Comparison of ENCODE assay signal across 16 cellular contexts in the genomic region with DNA sequence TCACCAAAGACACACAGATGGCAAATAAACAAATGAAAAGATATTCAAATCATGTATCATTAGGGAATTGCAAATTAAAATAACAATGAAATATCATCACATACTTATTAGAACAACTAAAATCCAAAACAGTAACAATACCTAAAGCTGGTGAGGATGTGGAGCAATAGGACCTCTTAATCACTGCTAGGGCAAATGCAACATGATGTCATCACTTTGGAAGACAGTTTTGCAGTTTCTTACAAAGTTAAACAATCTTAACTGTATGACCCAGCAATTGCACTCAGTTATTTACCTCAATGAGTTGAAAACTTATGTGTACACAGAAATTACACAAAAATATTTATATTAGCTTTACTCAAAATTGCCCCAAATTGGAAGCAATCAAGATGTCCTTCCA. TPM values are rescaled to one million over a fixed set of nuclear protein-coding genes. Genes with fewer than 3 reads are reported as not detected.
DNase-seq lines count a peak whose midpoint lies in the region; ATAC-seq, FAIRE-seq and TF ChIP-seq lines count a peak whose summit lies in the region.
"Had no signal": no experiment of that assay in that cellular context is flagged by ENCODE, and none has a peak within 500 bp of the region (broad histone marks: within the 10 kb centered on the region; RNA-seq: fewer than 3 reads in every experiment).

No MANE protein-coding gene starts in this region.

- H3K27me3 Mint-ChIP-seq in memory B cell (no peaks in the 10 kb centered on the region), progenitor cell of endocrine pancreas (no peaks in the 10 kb centered on the region)

- no peak for ATAC-seq in K562
- no peak for ATAC-seq in memory B cell (ENCODE audit: low read depth)
- no peak for ATAC-seq in HG02588 (IDR thresholded peaks at IDR 0.05; ENCODE audit: unreplicated experiment)
- ATAC-seq: heart left ventricle, left colon had no signal

- no peak overlapping the region for H2AFZ ChIP-seq in K562 (ENCODE audit: low read depth, low read length)

- intact Hi-C loops in K562 (cut with micrococcal nuclease) = no loop called here

- H3K4me1 Mint-ChIP-seq in memory B cell (peaks cover 24% of the 10 kb centered on the region), progenitor cell of endocrine pancreas (ENCODE audit: low read depth) (no peaks in the 10 kb centered on the region)

- in situ Hi-C loops in K562 (cut with MboI) = no loop called here

- H3K4me2 ChIP-seq in K562 (ENCODE audit: insufficient read depth, low read length) = no peak overlapping the region

- H3K36me3 Mint-ChIP-seq in memory B cell (peaks cover 6% of the 10 kb centered on the region), progenitor cell of endocrine pancreas (ENCODE audit: insufficient read depth) (peaks cover 6% of the 10 kb centered on the region)

- H3K4me1 ChIP-seq in HEK293 (ENCODE audit: control insufficient read depth, insufficient read depth, low read length) (no peaks in the 10 kb centered on the region; the same call in 1 of the 2 replicates), K562 (replicated peaks in 1 of 2; ENCODE audit: control insufficient read depth in 2 of 2, insufficient read depth in 2 of 2, low read length in 2 of 2) (no peaks in the 10 kb centered on the region), tibial nerve (no peaks in the 10 kb centered on the region)
- H3K4me1 ChIP-seq: Caco-2 had no signal

- no peak overlapping the region for H3K4me3 ChIP-seq in HEK293 (ENCODE audit: low read depth, low read length)
- H3K4me3 ChIP-seq in K562 = no peak overlapping the region
- no peak overlapping the region for H3K4me3 ChIP-seq in tibial nerve
- H3K4me3 ChIP-seq: HAP-1, heart left ventricle had no signal

- no peaks in the 10 kb centered on the region for H3K27me3 ChIP-seq in K562 (ENCODE audit: control insufficient read depth in 2 of 2, insufficient read depth in 2 of 2, low read length in 2 of 2)
- no peaks in the 10 kb centered on the region for H3K27me3 ChIP-seq in tibial nerve
- H3K27me3 ChIP-seq: heart left ventricle had no signal

- peak overlapping the region; percentile 21 for H3K4me3 Mint-ChIP-seq in memory B cell
- no peak overlapping the region for H3K4me3 Mint-ChIP-seq in progenitor cell of endocrine pancreas (ENCODE audit: low read depth)

- no peaks in the 10 kb centered on the region for H3K9me1 ChIP-seq in K562 (ENCODE audit: control insufficient read depth, insufficient read depth, low read length)

- BruUV-seq in K562 (replicated peaks; lab: Mats Ljungman, UMichigan) = no TSS peak

- H3K9ac ChIP-seq in K562 (ENCODE audit: insufficient read depth in 1 of 2, low read depth in 2 of 2, low read length in 2 of 2) = no peak overlapping the region

- H3K36me3 ChIP-seq in HEK293 (ENCODE audit: control insufficient read depth in 2 of 2, insufficient read depth in 1 of 2, low read length in 2 of 2) = peaks cover 0 to 7% of the 10 kb centered on the region in 2 experiments; a peak in 1 of 3 replicates
- peaks cover 18% of the 10 kb centered on the region; the same call in 1 of the 3 replicates for H3K36me3 ChIP-seq in K562 (ENCODE audit: control insufficient read depth, insufficient read depth, low read length)
- peaks cover 0 to 5% (median 0%) of the 10 kb centered on the region in 3 donors for H3K36me3 ChIP-seq in tibial nerve
- H3K36me3 ChIP-seq: HAP-1 had no signal

- TF ChIP-seq POLR2A in K562 (conservative IDR thresholded peaks at IDR 0.05) (no peak), tibial nerve (IDR thresholded peaks at IDR 0.05) (no peak)

- H3K79me2 ChIP-seq in K562 (ENCODE audit: control insufficient read depth, insufficient read depth, low read length) = no peaks in the 10 kb centered on the region

- DNase-seq in EH (ENCODE audit: low read depth) (peak; percentile 55), K562 (ENCODE audit: extremely low read depth in 1 of 4, low spot score in 3 of 4) (no peak), memory B cell (ENCODE audit: low spot score in 2 of 2) (no peak), progenitor cell of endocrine pancreas (ENCODE audit: low spot score, unreplicated experiment) (no peak), GDM1 (lab: John Stamatoyannopoulos, UW) (no peak), tibial nerve (ENCODE audit: low spot score in 2 of 2) (no peak)
- DNase-seq: Caco-2, heart left ventricle, left colon, NCI-H187 treated with DMSO at 0.1 percent for 48 hours, NCI-H82, Right ventricle myocardium superior had no signal

- H3K9me3 Mint-ChIP-seq in memory B cell (no peaks in the 10 kb centered on the region), progenitor cell of endocrine pancreas (ENCODE audit: low read depth) (no peaks in the 10 kb centered on the region)

- POLR2A ChIA-PET in HEK293 (lab: Yijun Ruan, JAX) = no interaction called here
- POLR2A ChIA-PET in K562 (lab: Yijun Ruan, JAX) = interaction anchor here (1.5 to 1.8 kb wide), 2 partner anchors 9 to 47 kb away, joined by 3 to 4 read pairs; a partner anchor contains a TSS

- H3K27ac Mint-ChIP-seq in memory B cell (peak overlapping the region; percentile 87), progenitor cell of endocrine pancreas (no peak overlapping the region)

- CTCF ChIA-PET in HEK293 (lab: Yijun Ruan, JAX) (no interaction called here), K562 (lab: Yijun Ruan, JAX; ENCODE audit: low intra/inter-chr PET ratio) (no interaction called here)

- H4K20me1 ChIP-seq in K562 (replicated peaks; ENCODE audit: control insufficient read depth, insufficient read depth, low read length) = no peaks in the 10 kb centered on the region

- no peak for TF ChIP-seq RAD21 in K562 (CRISPR knock-in tag; conservative IDR thresholded peaks at IDR 0.05 in 1 of 2, IDR thresholded peaks at IDR 0.05 in 1 of 2)

- TF ChIP-seq CTCF in HEK293 (tag by site-specific recombination; IDR thresholded peaks at IDR 0.05) (no peak), K562 (IDR thresholded peaks at IDR 0.05 in 2 of 3, conservative IDR thresholded peaks at IDR 0.05 in 1 of 3; ENCODE audit: insufficient read depth in 2 of 3, low read depth in 1 of 3, low read length in 3 of 3) (no peak), progenitor cell of endocrine pancreas (IDR thresholded peaks at IDR 0.05; ENCODE audit: unreplicated experiment) (no peak), tibial nerve (IDR thresholded peaks at IDR 0.05) (no peak)

- TF ChIP-seq EP300 in K562 (IDR thresholded peaks at IDR 0.05; ENCODE audit: low read length) (no peak), tibial nerve (IDR thresholded peaks at IDR 0.05) (no peak)

- H3K27ac ChIP-seq in HEK293 (ENCODE audit: extremely low read depth, low read depth, low read length) (no peak overlapping the region), K562 (ENCODE audit: extremely low read depth, low read depth, low read length) (no peak overlapping the region), tibial nerve (no peak overlapping the region)
- H3K27ac ChIP-seq: heart left ventricle had no signal

- H3K9me3 ChIP-seq in HEK293 (ENCODE audit: control insufficient read depth, insufficient read depth, low read depth, low read length) (no peaks in the 10 kb centered on the region), K562 (replicated peaks; ENCODE audit: control insufficient read depth, insufficient read depth, low read depth, low read length) (no peaks in the 10 kb centered on the region), tibial nerve (no peaks in the 10 kb centered on the region)
- H3K9me3 ChIP-seq: Caco-2, HAP-1, heart left ventricle had no signal

- no peak for FAIRE-seq in K562 (lab: Jason Lieb, UNC)
- FAIRE-seq: TTC549 had no signal

RNA-seq across cellular contexts. Expression of a gene that starts 47.3 kb away (rescaled TPM):
- 56.0 and 122 TPM in 2 replicates for total RNA-seq in K562 (2011; cell fraction: chromatin; rRNA removed; ENCODE audit: low replicate concordance)
- 99.4 and 103 TPM in 2 replicates for total RNA-seq in K562 (2011; cell fraction: nucleolus; rRNA removed)
- total RNA-seq in K562 (2011; cell fraction: nucleoplasm; rRNA removed) = 149 and 217 TPM in 2 replicates
- 108 and 115 TPM in 2 replicates for total RNA-seq in K562 (2014; rRNA removed)
- 194 and 221 TPM in 2 replicates for total RNA-seq in K562 (2014; rRNA removed; fragmentation: Illumina TruSeq; extraction: Trizol)
- 155 and 176 TPM in 2 replicates for total RNA-seq in K562 (2015; rRNA removed; fragmentation: Illumina TruSeq; extraction: Trizol)
- total RNA-seq in K562 (2021) = 197 and 201 TPM in 2 replicates
- polyA plus RNA-seq in K562 (2011; rRNA removed) = 225 and 296 TPM in 2 replicates
- 52.1 and 125 TPM in 2 replicates for polyA plus RNA-seq in K562 (2011; cell fraction: cytosol; rRNA removed)
- 24.6 and 56.3 TPM in 2 replicates for polyA plus RNA-seq in K562 (2011; cell fraction: nucleus; rRNA removed)
- polyA plus RNA-seq in K562 (2012) = 206 and 229 TPM in 2 replicates
- 256 and 320 TPM in 2 replicates for polyA plus RNA-seq in K562 (2014; fragmentation: Illumina TruSeq; extraction: Trizol)
- polyA plus RNA-seq in K562 (2014; fragmentation: Nextera tagmentation; extraction: Ambion mirVana) = 100 to 1,000 TPM; 371 to 394 TPM
- 215 and 237 TPM in 2 replicates for polyA plus RNA-seq in K562 (2014; rRNA removed)
- polyA minus RNA-seq in K562 (2011; rRNA and poly(A)+ RNA removed) = 132 and 153 TPM in 2 replicates
- 40.4 and 53.3 TPM in 2 replicates for polyA minus RNA-seq in K562 (2011; cell fraction: cytosol; rRNA and poly(A)+ RNA removed)
- 29.2 and 41.3 TPM in 2 replicates for polyA minus RNA-seq in K562 (2011; cell fraction: nucleus; rRNA and poly(A)+ RNA removed)
- 114 and 120 TPM in 2 replicates for total RNA-seq in progenitor cell of endocrine pancreas
- total RNA-seq in tibial nerve = 100 to 1,000 TPM in 1 of 4 donors, 10 to 100 TPM in 3; 78.0 to 123 (median 92.3) TPM

RNA-seq across cellular contexts. Expression of a gene that starts 47.8 kb away (rescaled TPM):
- 23.6 and 39.9 TPM in 2 replicates for total RNA-seq in K562 (2011; cell fraction: chromatin; rRNA removed; ENCODE audit: low replicate concordance)
- 13.0 and 15.7 TPM in 2 replicates for total RNA-seq in K562 (2011; cell fraction: nucleolus; rRNA removed)
- total RNA-seq in K562 (2011; cell fraction: nucleoplasm; rRNA removed) = 36.1 and 67.0 TPM in 2 replicates
- 18.3 and 21.1 TPM in 2 replicates for total RNA-seq in K562 (2014; rRNA removed)
- total RNA-seq in K562 (2014; rRNA removed; fragmentation: Illumina TruSeq; extraction: Trizol) = 33.8 and 38.5 TPM in 2 replicates
- total RNA-seq in K562 (2015; rRNA removed; fragmentation: Illumina TruSeq; extraction: Trizol) = 24.8 and 27.1 TPM in 2 replicates
- total RNA-seq in K562 (2021) = 37.7 and 43.3 TPM in 2 replicates
- polyA plus RNA-seq in K562 (2011; rRNA removed) = 25.6 and 41.1 TPM in 2 replicates
- polyA plus RNA-seq in K562 (2011; cell fraction: cytosol; rRNA removed) = 5.2 and 9.2 TPM in 2 replicates
- polyA plus RNA-seq in K562 (2011; cell fraction: nucleus; rRNA removed) = 5.3 and 6.6 TPM in 2 replicates
- polyA plus RNA-seq in K562 (2012) = 23.9 TPM in 2 replicates
- polyA plus RNA-seq in K562 (2014; fragmentation: Illumina TruSeq; extraction: Trizol) = 21.7 and 25.8 TPM in 2 replicates
- 1 to 10 TPM; 7.7 to 8.9 TPM for polyA plus RNA-seq in K562 (2014; fragmentation: Nextera tagmentation; extraction: Ambion mirVana)
- 19.9 and 20.8 TPM in 2 replicates for polyA plus RNA-seq in K562 (2014; rRNA removed)
- polyA minus RNA-seq in K562 (2011; rRNA and poly(A)+ RNA removed) = 47.6 and 48.9 TPM in 2 replicates
- polyA minus RNA-seq in K562 (2011; cell fraction: cytosol; rRNA and poly(A)+ RNA removed) = 16.1 and 34.0 TPM in 2 replicates
- 10.9 and 15.9 TPM in 2 replicates for polyA minus RNA-seq in K562 (2011; cell fraction: nucleus; rRNA and poly(A)+ RNA removed)
- total RNA-seq in progenitor cell of endocrine pancreas = 41.4 and 44.2 TPM in 2 replicates
- total RNA-seq in tibial nerve = 10 to 100 TPM; 10.3 to 12.9 (median 11.2) TPM
